Comparison of ENCODE assay signal across 12 cellular contexts in genomic region chr2:58350484-58350883, GRCh38.
DNase-seq lines count a peak whose midpoint lies in the region; ATAC-seq and TF ChIP-seq lines count a peak whose summit lies in the region.
"Had no signal": no experiment of that assay in that cellular context is flagged by ENCODE, and none has a peak within 500 bp of the region (broad histone marks: within the 10 kb centered on the region; RNA-seq: fewer than 3 reads in every experiment).

No MANE protein-coding gene starts in this region.

- ATAC-seq in GM18508 (IDR thresholded peaks at IDR 0.05; ENCODE audit: insufficient read depth, unreplicated experiment) (peak; percentile 89), GM19467 (IDR thresholded peaks at IDR 0.05; ENCODE audit: unreplicated experiment) (peak; percentile 72), HG02973 (IDR thresholded peaks at IDR 0.05; ENCODE audit: unreplicated experiment) (peak; percentile 86)

- H3K36me3 ChIP-seq in MM.1S (replicated peaks; ENCODE audit: insufficient read depth, low read length) (no peaks in the 10 kb centered on the region), mesendoderm (ENCODE audit: control insufficient read depth, insufficient read depth, low read length) (no peaks in the 10 kb centered on the region)
- H3K36me3 ChIP-seq: brain microvascular endothelial cell had no signal

- no peak overlapping the region for H2BK120ac ChIP-seq in mesendoderm (ENCODE audit: low read depth, low read length)

- intact Hi-C loops in CD14-positive monocyte (cut with micrococcal nuclease) = no loop called here

- H3K4me2 ChIP-seq in MM.1S (ENCODE audit: low read depth, low read length) (peak overlapping the region; percentile 44; the same call in 1 of the 2 replicates), mesendoderm (ENCODE audit: low read length) (no peak overlapping the region)

- no peak overlapping the region for H3K27ac Mint-ChIP-seq in CD14-positive monocyte
- H3K27ac Mint-ChIP-seq: CD4-positive, alpha-beta T cell; naive B cell had no signal

- no peak overlapping the region for H4K5ac ChIP-seq in mesendoderm (ENCODE audit: low read length)

- no peaks in the 10 kb centered on the region for H3K36me3 Mint-ChIP-seq in CD14-positive monocyte
- H3K36me3 Mint-ChIP-seq: naive B cell had no signal

- TF ChIP-seq CTCF in MM.1S (IDR thresholded peaks at IDR 0.05; ENCODE audit: low read length) (no peak), CD14-positive monocyte (IDR thresholded peaks at IDR 0.05) (no peak)

- H3K4ac ChIP-seq in mesendoderm (ENCODE audit: low read depth, low read length) = no peak overlapping the region

- no peak overlapping the region for H2BK5ac ChIP-seq in mesendoderm (ENCODE audit: low read length)

- WGBS in mesendoderm (ENCODE audit: extremely low coverage, insufficient coverage, low lambda C conversion rate) = no CpG with 5 or more reads among the region's 2 CpGs

- H3K9me3 ChIP-seq in MM.1S (replicated peaks; ENCODE audit: insufficient read depth, low read length) = no peaks in the 10 kb centered on the region

- H3K27me3 ChIP-seq in MM.1S (replicated peaks; ENCODE audit: insufficient read depth, low read length) (peaks cover 12% of the 10 kb centered on the region; the same call in 1 of the 2 replicates), mesendoderm (ENCODE audit: insufficient read depth, low read length, poor library complexity) (no peaks in the 10 kb centered on the region)
- H3K27me3 ChIP-seq: brain microvascular endothelial cell had no signal

- no peaks in the 10 kb centered on the region for H3K9me3 Mint-ChIP-seq in CD14-positive monocyte
- H3K9me3 Mint-ChIP-seq: CD4-positive, alpha-beta T cell had no signal

- H3K18ac ChIP-seq in mesendoderm (ENCODE audit: low read length) = no peak overlapping the region

- no peak overlapping the region for H2BK15ac ChIP-seq in mesendoderm (replicated peaks; ENCODE audit: low read depth)

- H3K9ac ChIP-seq in MM.1S (ENCODE audit: low read length) (no peak overlapping the region), mesendoderm (ENCODE audit: low read length) (no peak overlapping the region)

- H2AFZ ChIP-seq in MM.1S (ENCODE audit: low read length) = no peak overlapping the region

- DNase-seq in MM.1S (peak; percentile 89), globus pallidus (ENCODE audit: low spot score) (no peak), NCI-H446 (lab: John Stamatoyannopoulos, UW) (no peak), CD14-positive monocyte (ENCODE audit: low spot score) (no peak), mesendoderm (no peak)
- DNase-seq: brain microvascular endothelial cell; CD4-positive, alpha-beta T cell; naive B cell; NCI-H226 had no signal

- H3K79me1 ChIP-seq in mesendoderm (ENCODE audit: low read length) = no peaks in the 10 kb centered on the region

- no peak overlapping the region for H3K27ac ChIP-seq in MM.1S (ENCODE audit: low read length)
- H3K27ac ChIP-seq in mesendoderm (ENCODE audit: low read depth, low read length) = no peak overlapping the region
- H3K27ac ChIP-seq: brain microvascular endothelial cell had no signal

- H3K56ac ChIP-seq in mesendoderm (ENCODE audit: low read length) = no peak overlapping the region

- no peak overlapping the region for H4K8ac ChIP-seq in mesendoderm (ENCODE audit: low read depth, low read length)

- H3K23ac ChIP-seq in mesendoderm (ENCODE audit: low read length) = no peak overlapping the region

- H3K27me3 Mint-ChIP-seq in CD14-positive monocyte (ENCODE audit: low read depth in 3 of 3) = peaks cover 0 to 2% (median 0%) of the 10 kb centered on the region in 3 donors

- H3K79me2 ChIP-seq in MM.1S (ENCODE audit: low read length) (no peaks in the 10 kb centered on the region), mesendoderm (ENCODE audit: control insufficient read depth, insufficient read depth, low read length) (no peaks in the 10 kb centered on the region)

- H3K4me3 ChIP-seq in MM.1S (ENCODE audit: low read length) (no peak overlapping the region), mesendoderm (ENCODE audit: low read length) (no peak overlapping the region)

- H3F3A ChIP-seq in MM.1S (ENCODE audit: insufficient read depth, low read length) = peaks cover 8% of the 10 kb centered on the region

- no peak overlapping the region for H2AK5ac ChIP-seq in mesendoderm (ENCODE audit: low read length)

- H3K4me1 Mint-ChIP-seq in CD14-positive monocyte = no peaks in the 10 kb centered on the region
- H3K4me1 Mint-ChIP-seq: naive B cell had no signal

- H3K4me1 ChIP-seq in MM.1S (ENCODE audit: low read length) (peaks cover 15% of the 10 kb centered on the region), mesendoderm (ENCODE audit: control insufficient read depth, low read depth, low read length) (no peaks in the 10 kb centered on the region)

- H3K4me3 Mint-ChIP-seq in CD14-positive monocyte = no peak overlapping the region
- H3K4me3 Mint-ChIP-seq: CD4-positive, alpha-beta T cell; naive B cell had no signal

- no peaks in the 10 kb centered on the region for H4K20me1 ChIP-seq in MM.1S (ENCODE audit: insufficient read depth, low read length)

- H3K9me2 ChIP-seq in MM.1S (replicated peaks; ENCODE audit: insufficient read depth, low read length) = no peaks in the 10 kb centered on the region
